In genomic region chr2:37544617-37545031, GRCh38 we compare ENCODE assay signal across 17 cellular contexts.
DNase-seq lines count a peak whose midpoint lies in the region; ATAC-seq and TF ChIP-seq lines count a peak whose summit lies in the region.
"Had no signal": no experiment of that assay in that cellular context is flagged by ENCODE, and none has a peak within 500 bp of the region (broad histone marks: within the 10 kb centered on the region; RNA-seq: fewer than 3 reads in every experiment).

No MANE protein-coding gene starts in this region.

- H3K27me3 ChIP-seq in OCI-LY3 (ENCODE audit: low read depth, low read length) (0 out of 2 replicates have a peak, but pooled peaks cover 6% of the 10 kb centered on the region), thoracic aorta (replicated peaks; ENCODE audit: insufficient read depth) (no peaks in the 10 kb centered on the region)

- H3K27me3 Mint-ChIP-seq in activated CD4-positive, alpha-beta T cell treated with anti-CD3 and anti-CD28 coated beads, Interleukin-2, amount 10 ng/mL, durations not matched to agents 24 days and 14 days = peaks cover 30% of the 10 kb centered on the region

- peak overlapping the region; percentile 68 for H3K4me2 ChIP-seq in OCI-LY3 (ENCODE audit: low read length)
- H3K4me2 ChIP-seq: GM23338 had no signal

- H3K4me3 ChIP-seq in OCI-LY3 (ENCODE audit: low read length) (peak overlapping the region; percentile 21; the same call in 1 of the 2 replicates), fibroblast of the aortic adventitia (ENCODE audit: low read depth, low read length) (no peak overlapping the region), thoracic aorta (no peak overlapping the region)
- H3K4me3 ChIP-seq: GM23338 had no signal

- H3K36me3 ChIP-seq in OCI-LY3 (replicated peaks; ENCODE audit: low read depth, low read length) = no peaks in the 10 kb centered on the region
- no peaks in the 10 kb centered on the region for H3K36me3 ChIP-seq in thoracic aorta

- peaks cover 1% of the 10 kb centered on the region for H3K4me1 Mint-ChIP-seq in activated CD4-positive, alpha-beta T cell treated with anti-CD3 and anti-CD28 coated beads, Interleukin-2, amount 10 ng/mL, durations not matched to agents 24 days and 14 days

- 0 out of 2 replicates have a peak, but pooled peaks cover 4% of the 10 kb centered on the region for H3K9me3 ChIP-seq in OCI-LY3 (ENCODE audit: insufficient read depth, low read length)
- no peaks in the 10 kb centered on the region for H3K9me3 ChIP-seq in thoracic aorta

- POLR2A ChIA-PET in GM10248 (lab: Yijun Ruan, JAX) = interaction anchor here (0.7 kb wide), 1 partner anchor 108 kb away, joined by 3 read pairs; no protein-coding TSS in a partner anchor

- no peak overlapping the region for H3K27ac Mint-ChIP-seq in activated CD4-positive, alpha-beta T cell treated with anti-CD3 and anti-CD28 coated beads, Interleukin-2, amount 10 ng/mL, durations not matched to agents 24 days and 14 days
- H3K27ac Mint-ChIP-seq: GM23338 had no signal

- H3K27ac ChIP-seq in OCI-LY3 (ENCODE audit: low read length) (no peak overlapping the region), thoracic aorta (no peak overlapping the region)
- H3K27ac ChIP-seq: C4-2B, RWPE1 had no signal

- no peak overlapping the region for H3K9ac ChIP-seq in OCI-LY3 (ENCODE audit: low read length)

- no peak overlapping the region for H2AFZ ChIP-seq in OCI-LY3 (ENCODE audit: low read depth, low read length)
- H2AFZ ChIP-seq: GM23338 had no signal

- H3K4me1 ChIP-seq in OCI-LY3 (ENCODE audit: low read length) (peaks cover 38% of the 10 kb centered on the region), thoracic aorta (ENCODE audit: control insufficient read depth in 1 of 2, low read depth in 2 of 2) (peaks cover 0 to 7% of the 10 kb centered on the region in 2 donors)

- no peaks in the 10 kb centered on the region for H3K79me2 ChIP-seq in OCI-LY3 (ENCODE audit: low read length)

- TF ChIP-seq CTCF in OCI-LY3 (IDR thresholded peaks at IDR 0.05; ENCODE audit: low read depth, low read length) (no peak), fibroblast of the aortic adventitia (IDR thresholded peaks at IDR 0.05; ENCODE audit: insufficient read depth, low read length) (no peak), thoracic aorta (IDR thresholded peaks at IDR 0.05) (no peak), GM10248 (IDR thresholded peaks at IDR 0.05; ENCODE audit: control extremely low read depth, extremely low read depth, low read depth, missing control alignments) (no peak)

- intact Hi-C loops in activated CD4-positive, alpha-beta T cell treated with anti-CD3 and anti-CD28 coated beads, Interleukin-2, amount 10 ng/mL, durations not matched to agents 24 days and 14 days (cut with micrococcal nuclease) = no loop called here

- CTCF ChIA-PET in GM10248 (lab: Yijun Ruan, JAX) = interaction anchor here (0.6 to 1.2 kb wide), 2 partner anchors 130 to 149 kb away, joined by 3 read pairs; no protein-coding TSS in a partner anchor

- ATAC-seq in thoracic aorta (ENCODE audit: insufficient number of reproducible peaks, low FRiP score, low read depth) (peak; percentile 43), HG03571 (IDR thresholded peaks at IDR 0.05; ENCODE audit: unreplicated experiment) (no peak)
- ATAC-seq: GM23338 had no signal

- no peaks in the 10 kb centered on the region for H4K20me1 ChIP-seq in OCI-LY3 (ENCODE audit: insufficient read depth, low read length)

- no peaks in the 10 kb centered on the region for H3K9me3 Mint-ChIP-seq in activated CD4-positive, alpha-beta T cell treated with anti-CD3 and anti-CD28 coated beads, Interleukin-2, amount 10 ng/mL, durations not matched to agents 24 days and 14 days

- H3K36me3 Mint-ChIP-seq in activated CD4-positive, alpha-beta T cell treated with anti-CD3 and anti-CD28 coated beads, Interleukin-2, amount 10 ng/mL, durations not matched to agents 24 days and 14 days (ENCODE audit: low read depth) = no peaks in the 10 kb centered on the region

- peak; percentile 24 for DNase-seq in activated CD4-positive, alpha-beta T cell treated with anti-CD3 and anti-CD28 coated beads, Interleukin-2, amount 10 ng/mL, durations not matched to agents 24 days and 14 days
- no peak for DNase-seq in activated CD4-positive, alpha-beta T cell treated with anti-CD3 and anti-CD28 coated beads, Interleukin-2, amount 50 U/mL, for 1 hour
- DNase-seq in fibroblast of the aortic adventitia (ENCODE audit: low read depth) (peak; percentile 31), thoracic aorta (ENCODE audit: low spot score) (no peak), occipital lobe (lab: John Stamatoyannopoulos, UW) (no peak), GM10248 (ENCODE audit: extremely low spot score) (no peak)
- DNase-seq: 8988T, COR-L47, GF-D8, KG1, NCI-H1092, NCI-H524 treated with DMSO at 0.1 percent for 48 hours had no signal

- no peak overlapping the region for H3K4me3 Mint-ChIP-seq in activated CD4-positive, alpha-beta T cell treated with anti-CD3 and anti-CD28 coated beads, Interleukin-2, amount 10 ng/mL, durations not matched to agents 24 days and 14 days
- H3K4me3 Mint-ChIP-seq: GM23338 had no signal

Comparison
In these comparisons a context has a peak if more than half of its experiments do, and no peak if none do; other contexts are left out.
1. DNase-seq: peak in activated CD4-positive, alpha-beta T cell treated with anti-CD3 and anti-CD28 coated beads, Interleukin-2, amount 10 ng/mL, durations not matched to agents 24 days and 14 days (single experiment) and fibroblast of the aortic adventitia (single experiment); none in activated CD4-positive, alpha-beta T cell treated with anti-CD3 and anti-CD28 coated beads, Interleukin-2, amount 50 U/mL, for 1 hour (single experiment), thoracic aorta (single experiment), occipital lobe (single experiment) and GM10248 (single experiment).